23 cellular contexts compared by ENCODE assay signal in the genomic region with DNA sequence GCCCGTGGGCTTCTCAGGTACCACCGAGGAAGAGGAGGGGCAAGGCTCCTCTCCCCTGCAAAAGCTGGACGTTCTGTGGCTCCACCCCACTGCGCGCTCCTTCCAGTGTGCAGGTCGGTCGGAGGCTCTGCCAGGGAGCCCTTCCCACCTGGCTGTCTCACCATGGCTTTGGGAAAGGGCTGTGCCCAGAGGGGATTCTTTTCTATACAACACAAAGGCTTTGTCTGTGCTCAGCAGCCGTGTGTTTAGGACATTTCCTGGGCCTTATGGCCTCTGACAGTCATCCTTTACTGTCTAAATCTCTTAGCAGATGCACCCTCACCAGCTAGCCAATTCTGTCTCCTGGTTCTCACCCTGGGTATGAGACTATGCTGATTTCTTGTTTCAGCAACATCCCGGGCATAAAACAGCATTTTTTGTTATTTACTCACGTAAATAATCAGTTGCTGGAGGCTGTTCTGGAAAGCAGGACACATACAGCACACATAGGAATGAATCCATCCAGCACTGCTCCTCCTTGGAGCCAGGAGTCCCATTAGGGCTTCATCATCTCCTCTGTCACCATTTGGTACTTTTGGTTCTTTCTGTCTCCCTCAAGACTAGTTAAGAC. TPM values are rescaled to one million over a fixed set of nuclear protein-coding genes. Genes with fewer than 3 reads are reported as not detected.
DNase-seq lines count a peak whose midpoint lies in the region; ATAC-seq and TF ChIP-seq lines count a peak whose summit lies in the region.
"Had no signal": no experiment of that assay in that cellular context is flagged by ENCODE, and none has a peak within 500 bp of the region (broad histone marks: within the 10 kb centered on the region; RNA-seq: fewer than 3 reads in every experiment).

No MANE protein-coding gene starts in this region.

- ATAC-seq in HG02759 (IDR thresholded peaks at IDR 0.05; ENCODE audit: unreplicated experiment) = no peak
- ATAC-seq: activated naive CD4-positive, alpha-beta T cell treated with anti-CD3 and anti-CD28 coated beads, Interleukin-2, amount 50 U/mL, for 72 hours; GM23338; T-cell had no signal

- no peak for TF ChIP-seq CTCF in vagina (IDR thresholded peaks at IDR 0.05)

- in situ Hi-C loops in KBM-7 (cut with MboI; ENCODE audit: low pct_unique_long_range_greater_than_20kb, low sequenced_read_pairs) = no loop called here

- TF ChIP-seq POLR2A in vagina (IDR thresholded peaks at IDR 0.05) = no peak

- DNase-seq in NCI-H345 (lab: John Stamatoyannopoulos, UW) = peak; percentile 3
- DNase-seq in NCI-H345 treated with DMSO at 0.1 percent for 48 hours (lab: John Stamatoyannopoulos, UW; ENCODE audit: unreplicated experiment) = no peak
- peak; percentile 84 for DNase-seq in NCI-H69 (lab: John Stamatoyannopoulos, UW)
- peak; percentile 26 for DNase-seq in fibroblast of peridontal ligament (ENCODE audit: extremely low read depth)
- DNase-seq in vagina (ENCODE audit: extremely low spot score in 2 of 2) = no peak
- no peak for DNase-seq in iPS-NIHi7 (ENCODE audit: extremely low spot score)
- DNase-seq in KBM-7 = no peak
- DNase-seq: C1 segment of cervical spinal cord, hippocampal formation, MV-4-11, NCI-H1930, NCI-H510A treated with DMSO at 0.1 percent for 48 hours, nucleus accumbens, T-cell had no signal

- H3K4me1 ChIP-seq in vagina = no peaks in the 10 kb centered on the region
- H3K4me1 ChIP-seq: right atrium auricular region had no signal

- no peaks in the 10 kb centered on the region for H3K36me3 ChIP-seq in vagina
- H3K36me3 ChIP-seq: right atrium auricular region had no signal

- H3K9me3 ChIP-seq in vagina = no peaks in the 10 kb centered on the region
- H3K9me3 ChIP-seq: right atrium auricular region had no signal

- intact Hi-C loops in vagina (cut with DNase I) = no loop called here

- H3K4me3 ChIP-seq in vagina = no peak overlapping the region
- H3K4me3 ChIP-seq: GM23338, lung, right atrium auricular region had no signal

- peak overlapping the region; percentile 33 for H3K27ac ChIP-seq in vagina
- H3K27ac ChIP-seq: right atrium auricular region had no signal

- H3K27me3 ChIP-seq in vagina = no peaks in the 10 kb centered on the region
- H3K27me3 ChIP-seq: right atrium auricular region had no signal

RNA-seq across cellular contexts. Expression of a gene that starts 20.4 kb away (rescaled TPM):
- total RNA-seq in vagina = not detected
- total RNA-seq: A172; activated CD8-positive, alpha-beta memory T cell treated with anti-CD3 and anti-CD28 coated beads for 36 hours; activated naive CD4-positive, alpha-beta T cell treated with anti-CD3 and anti-CD28 coated beads, Interleukin-2, amount 50 U/mL, for 72 hours; GM23338; kidney epithelial cell; lung; right atrium auricular region; T-cell; urinary bladder had no signal

Comparison
In these comparisons a context has a peak if more than half of its experiments do, and no peak if none do; other contexts are left out.
1. DNase-seq: peak in NCI-H345 (single experiment), NCI-H69 (single experiment) and fibroblast of peridontal ligament (single experiment); none in NCI-H345 treated with DMSO at 0.1 percent for 48 hours (single experiment), vagina (0 of 2), iPS-NIHi7 (single experiment) and KBM-7 (single experiment).